ENCODE assay signal across 16 cellular contexts in the genomic region with DNA sequence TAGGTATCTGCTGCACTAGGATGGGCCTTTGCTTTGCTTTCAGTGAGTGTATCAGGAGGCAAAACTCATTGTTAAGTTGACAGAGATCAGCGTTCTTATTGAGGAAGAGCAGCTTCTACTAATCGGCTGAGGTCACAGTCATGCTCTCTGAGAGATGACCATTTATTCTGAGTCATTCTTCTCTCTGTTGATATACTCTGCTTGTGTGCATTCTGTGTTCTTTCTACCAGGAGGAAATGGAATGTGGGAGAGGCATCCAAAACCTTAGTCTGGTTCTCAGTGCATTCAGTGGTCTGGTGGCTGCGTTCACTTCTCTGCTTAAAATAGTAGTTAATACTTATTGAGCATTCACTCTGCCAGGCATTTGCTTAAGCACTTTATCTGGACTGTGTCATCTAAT.
"Had no signal": no experiment of that assay in that cellular context is flagged by ENCODE, and none has a peak within 500 bp of the region (broad histone marks: within the 10 kb centered on the region; RNA-seq: fewer than 3 reads in every experiment).

No MANE protein-coding gene starts in this region.

- H3K4me3 ChIP-seq: cardiac muscle cell, heart right ventricle, left lung, thyroid gland had no signal

- H3K9ac ChIP-seq: parathyroid adenoma had no signal

- H3K27me3 ChIP-seq: cardiac muscle cell, heart right ventricle, left lung, neutrophil, thyroid gland had no signal

- H3K27ac ChIP-seq: cardiac muscle cell, epithelial cell of prostate, heart right ventricle, left lung, neutrophil, parathyroid adenoma, thyroid gland had no signal

- H3K4me1 Mint-ChIP-seq: naive thymus-derived CD8-positive, alpha-beta T cell had no signal

- DNase-seq: activated CD4-positive, alpha-beta T cell treated with anti-CD3 and anti-CD28 coated beads, Interleukin-2, amount 50 U/mL, for 4 hours; activated effector memory CD4-positive, alpha-beta T cell treated with Interleukin-2 at 50 U/mL for 16 hours; activated naive CD4-positive, alpha-beta T cell treated with anti-CD3 and anti-CD28 coated beads, Interleukin-2, amount 50 U/mL, for 16 hours; activated T-cell treated with anti-CD3 and anti-CD28 coated beads, Interleukin-2, amount 50 U/mL, for 24 hours; foreskin melanocyte; heart right ventricle; left lung; mammary epithelial cell; naive thymus-derived CD8-positive, alpha-beta T cell; stimulated activated CD4-positive, alpha-beta T cell treated with anti-CD3 and anti-CD28 coated beads, Interleukin-2, amount 100 ng/mL, for 48 hours; thyroid gland had no signal

- H2AFZ ChIP-seq: parathyroid adenoma had no signal

- ATAC-seq: heart right ventricle; left lung; naive thymus-derived CD8-positive, alpha-beta T cell; stimulated activated memory B cell treated with anti-CD40 and anti-IgM and Interleukin-4, amounts not matched to agents 10 μg/mL and 1 μg/mL and 100 μg/mL, for 72 hours had no signal

- H3K27me3 Mint-ChIP-seq: naive thymus-derived CD8-positive, alpha-beta T cell; stimulated activated memory B cell treated with anti-CD40 and anti-IgM and Interleukin-4, amounts not matched to agents 10 μg/mL and 1 μg/mL and 100 μg/mL, for 72 hours had no signal

- H3K4me1 ChIP-seq: heart right ventricle, left lung, parathyroid adenoma, thyroid gland had no signal

- H3K4me3 Mint-ChIP-seq: activated T-cell treated with anti-CD3 and anti-CD28 coated beads, Interleukin-2, amount 50 U/mL, for 24 hours; naive thymus-derived CD8-positive, alpha-beta T cell; stimulated activated memory B cell treated with anti-CD40 and anti-IgM and Interleukin-4, amounts not matched to agents 10 μg/mL and 1 μg/mL and 100 μg/mL, for 72 hours had no signal

- H3K9me3 ChIP-seq: heart right ventricle, left lung, neutrophil, thyroid gland had no signal

- H3K36me3 ChIP-seq: cardiac muscle cell, heart right ventricle, left lung, neutrophil, thyroid gland had no signal

- H3K79me2 ChIP-seq: parathyroid adenoma had no signal
